ENCODE assay signal across 21 cellular contexts in the genomic region with DNA sequence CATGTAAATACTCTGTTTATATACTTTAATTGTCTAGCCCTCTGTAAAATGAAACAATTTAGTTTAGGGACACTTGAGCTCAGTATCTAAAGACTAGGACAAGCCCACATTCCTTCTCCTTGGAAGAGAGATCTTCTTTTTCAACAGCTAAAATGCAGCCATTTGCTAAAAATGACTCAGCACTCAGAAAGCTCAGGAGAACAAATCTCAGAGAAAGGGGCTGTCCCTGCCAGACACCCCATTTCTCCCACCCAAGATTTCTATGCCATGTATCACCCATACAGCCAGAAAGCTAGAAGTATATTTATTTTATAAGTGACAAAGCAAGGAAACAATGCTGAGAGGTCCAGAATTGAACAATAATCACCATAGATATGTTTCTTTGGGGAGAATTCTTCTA. TPM values are rescaled to one million over a fixed set of nuclear protein-coding genes. Genes with fewer than 3 reads are reported as not detected.
DNase-seq lines count a peak whose midpoint lies in the region; ATAC-seq, FAIRE-seq and TF ChIP-seq lines count a peak whose summit lies in the region.
"Had no signal": no experiment of that assay in that cellular context is flagged by ENCODE, and none has a peak within 500 bp of the region (broad histone marks: within the 10 kb centered on the region; RNA-seq: fewer than 3 reads in every experiment).

No MANE protein-coding gene starts in this region.

- H3K4me1 ChIP-seq in cardiac muscle cell (ENCODE audit: low read depth) = no peaks in the 10 kb centered on the region
- H3K4me1 ChIP-seq in right atrium auricular region = peaks cover 0 to 6% of the 10 kb centered on the region in 2 donors
- peaks cover 8% of the 10 kb centered on the region for H3K4me1 ChIP-seq in astrocyte (ENCODE audit: insufficient read depth, low read length)
- H3K4me1 ChIP-seq in prostate gland (replicated peaks) = peaks cover 6% of the 10 kb centered on the region
- H3K4me1 ChIP-seq: tibial nerve had no signal

- H2AFZ ChIP-seq in astrocyte (ENCODE audit: low read depth, low read length) = peak overlapping the region; percentile 31

- no peaks in the 10 kb centered on the region for H3K79me2 ChIP-seq in astrocyte (ENCODE audit: insufficient read depth, low read length)

- H3K36me3 ChIP-seq in cardiac muscle cell (no peaks in the 10 kb centered on the region), right atrium auricular region (no peaks in the 10 kb centered on the region), astrocyte (ENCODE audit: insufficient read depth, low read length) (no peaks in the 10 kb centered on the region), prostate gland (no peaks in the 10 kb centered on the region)

- intact Hi-C loops in prostate gland (cut with DNase I) = no loop called here

- H3K27ac Mint-ChIP-seq in astrocyte (ENCODE audit: unreplicated experiment) = peak overlapping the region; percentile 98
- H3K27ac Mint-ChIP-seq: memory B cell; nephron progenitor cell; stimulated activated memory B cell treated with anti-CD40 and anti-IgM and Interleukin-4, amounts not matched to agents 10 μg/mL and 1 μg/mL and 100 μg/mL, for 72 hours had no signal

- H3K27me3 ChIP-seq in cardiac muscle cell = no peaks in the 10 kb centered on the region
- no peaks in the 10 kb centered on the region for H3K27me3 ChIP-seq in right atrium auricular region
- H3K27me3 ChIP-seq in astrocyte (ENCODE audit: insufficient read depth, low read length) = no peaks in the 10 kb centered on the region
- no peaks in the 10 kb centered on the region for H3K27me3 ChIP-seq in prostate gland (replicated peaks; ENCODE audit: insufficient read depth)
- H3K27me3 ChIP-seq: tibial nerve had no signal

- H3K9ac ChIP-seq in astrocyte (ENCODE audit: low read length) = no peak overlapping the region

- H3K4me2 ChIP-seq in astrocyte (ENCODE audit: low read length) = no peak overlapping the region

- FAIRE-seq in astrocyte (lab: Jason Lieb, UNC) = no peak
- FAIRE-seq: GM19239, kidney had no signal

- DNase-seq in cardiac muscle cell (ENCODE audit: low read depth in 1 of 2, low spot score in 1 of 2) (no peak), right atrium auricular region (ENCODE audit: low spot score) (no peak), astrocyte (ENCODE audit: low read depth) (peak; percentile 51), hepatic stellate cell (ENCODE audit: low spot score) (peak; percentile 26), T-helper 1 cell (no peak), prostate gland (ENCODE audit: low spot score) (no peak), NCI-H1436 treated with DMSO at 0.1 percent for 48 hours (lab: John Stamatoyannopoulos, UW) (no peak)
- DNase-seq: activated CD4-positive, alpha-beta T cell treated with anti-CD3 and anti-CD28 coated beads for 4 hours; activated CD8-positive, alpha-beta memory T cell treated with anti-CD3 and anti-CD28 coated beads, Interleukin-2, amount 50 U/mL, for 4 hours; CD8-positive, alpha-beta memory T cell; DMS79 treated with DMSO at 0.1 percent for 48 hours; kidney; NCI-H2081 treated with DMSO at 0.1 percent for 48 hours; NCI-H526 treated with DMSO at 0.1 percent for 48 hours; nephron progenitor cell; T-helper 9 cell had no signal

- H3K4me3 ChIP-seq in cardiac muscle cell (no peak overlapping the region), right atrium auricular region (no peak overlapping the region), astrocyte (ENCODE audit: insufficient read depth, low read depth, low read length) (no peak overlapping the region), prostate gland (no peak overlapping the region)
- H3K4me3 ChIP-seq: tibial nerve had no signal

- H3K9me3 Mint-ChIP-seq in astrocyte (ENCODE audit: unreplicated experiment) = no peaks in the 10 kb centered on the region
- H3K9me3 Mint-ChIP-seq: CD8-positive, alpha-beta memory T cell; stimulated activated memory B cell treated with anti-CD40 and anti-IgM and Interleukin-4, amounts not matched to agents 10 μg/mL and 1 μg/mL and 100 μg/mL, for 72 hours had no signal

- peaks cover 15% of the 10 kb centered on the region for H3K4me1 Mint-ChIP-seq in astrocyte (ENCODE audit: low read depth, unreplicated experiment)
- H3K4me1 Mint-ChIP-seq: nephron progenitor cell; stimulated activated memory B cell treated with anti-CD40 and anti-IgM and Interleukin-4, amounts not matched to agents 10 μg/mL and 1 μg/mL and 100 μg/mL, for 72 hours had no signal

- peaks cover 12% of the 10 kb centered on the region for H3K36me3 Mint-ChIP-seq in astrocyte (ENCODE audit: low read depth, unreplicated experiment)

- no peak overlapping the region for H3K4me3 Mint-ChIP-seq in astrocyte (ENCODE audit: unreplicated experiment)
- H3K4me3 Mint-ChIP-seq: memory B cell; nephron progenitor cell; stimulated activated memory B cell treated with anti-CD40 and anti-IgM and Interleukin-4, amounts not matched to agents 10 μg/mL and 1 μg/mL and 100 μg/mL, for 72 hours had no signal

- H3K27me3 Mint-ChIP-seq in astrocyte (ENCODE audit: low read depth, unreplicated experiment) = no peaks in the 10 kb centered on the region
- H3K27me3 Mint-ChIP-seq: CD8-positive, alpha-beta memory T cell; memory B cell; stimulated activated memory B cell treated with anti-CD40 and anti-IgM and Interleukin-4, amounts not matched to agents 10 μg/mL and 1 μg/mL and 100 μg/mL, for 72 hours had no signal

- TF ChIP-seq CTCF in cardiac muscle cell (IDR thresholded peaks at IDR 0.05; ENCODE audit: low read depth, low read length) = no peak
- TF ChIP-seq CTCF in right atrium auricular region (IDR thresholded peaks at IDR 0.05) = no peak
- no peak for TF ChIP-seq CTCF in astrocyte (IDR thresholded peaks at IDR 0.05; ENCODE audit: insufficient read depth, low read depth, low read length)
- no peak for TF ChIP-seq CTCF in prostate gland (IDR thresholded peaks at IDR 0.05)

- no peak for TF ChIP-seq POLR2A in prostate gland (IDR thresholded peaks at IDR 0.05)

- peak overlapping the region; percentile 14 for H3K27ac ChIP-seq in cardiac muscle cell
- H3K27ac ChIP-seq in right atrium auricular region = no peak overlapping the region
- peak overlapping the region; percentile 54 for H3K27ac ChIP-seq in astrocyte (ENCODE audit: low read depth, low read length)
- no peak overlapping the region for H3K27ac ChIP-seq in prostate gland
- H3K27ac ChIP-seq: tibial nerve had no signal

- H4K20me1 ChIP-seq in astrocyte (ENCODE audit: insufficient read depth, low read length) = no peaks in the 10 kb centered on the region

- H3K9me3 ChIP-seq in cardiac muscle cell (ENCODE audit: low read depth) = no peaks in the 10 kb centered on the region
- H3K9me3 ChIP-seq in right atrium auricular region = no peaks in the 10 kb centered on the region
- H3K9me3 ChIP-seq in astrocyte (ENCODE audit: insufficient read depth, low read depth, low read length) = no peaks in the 10 kb centered on the region
- H3K9me3 ChIP-seq in prostate gland = no peaks in the 10 kb centered on the region
- H3K9me3 ChIP-seq: tibial nerve had no signal

- no peak for ATAC-seq in HG03432 (IDR thresholded peaks at IDR 0.05; ENCODE audit: unreplicated experiment)
- ATAC-seq: stimulated activated memory B cell treated with anti-CD40 and anti-IgM and Interleukin-4, amounts not matched to agents 10 μg/mL and 1 μg/mL and 100 μg/mL, for 72 hours had no signal

RNA-seq across cellular contexts. Expression of a gene that starts 23.2 kb away (rescaled TPM):
- total RNA-seq in cardiac muscle cell (383 and 529 TPM in 2 replicates), right atrium auricular region (100 to 1,000 TPM; 512 to 590 TPM), astrocyte (459 and 520 TPM in 2 replicates), prostate gland (100 to 1,000 TPM; 302 to 369 TPM)
- 433 and 443 TPM in 2 replicates for polyA plus RNA-seq in cardiac muscle cell

Comparison
In these comparisons a context has a peak if more than half of its experiments do, and no peak if none do; other contexts are left out.
1. H3K27ac ChIP-seq: peak in cardiac muscle cell (single experiment) and astrocyte (single experiment); none in right atrium auricular region (0 of 2) and prostate gland (0 of 2).
2. DNase-seq: peak in astrocyte (single experiment) and hepatic stellate cell (single experiment); none in cardiac muscle cell (0 of 2), right atrium auricular region (single experiment), T-helper 1 cell (0 of 5), prostate gland (single experiment) and NCI-H1436 treated with DMSO at 0.1 percent for 48 hours (single experiment).